ENCODE assay signal across 24 cellular contexts in the genomic region with DNA sequence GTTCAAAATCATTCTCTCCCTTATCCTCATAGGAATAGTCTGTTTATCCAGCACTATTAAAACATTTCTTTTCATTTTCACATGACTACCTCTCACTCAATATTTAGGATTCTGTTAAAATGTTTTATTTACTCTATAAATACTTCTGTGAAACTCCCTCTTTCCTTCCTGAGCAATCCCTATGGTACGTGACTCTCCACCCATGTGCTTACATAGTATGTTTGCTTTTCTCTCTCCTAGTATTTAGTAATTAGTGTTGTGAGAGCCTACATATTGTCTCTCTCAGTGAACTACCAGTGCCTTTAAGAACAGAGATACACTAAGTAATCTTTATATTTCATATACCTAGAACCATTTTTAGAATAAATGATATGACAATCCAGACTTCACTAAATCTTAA. TPM values are rescaled to one million over a fixed set of nuclear protein-coding genes. Genes with fewer than 3 reads are reported as not detected.
DNase-seq lines count a peak whose midpoint lies in the region; ATAC-seq and TF ChIP-seq lines count a peak whose summit lies in the region.
"Had no signal": no experiment of that assay in that cellular context is flagged by ENCODE, and none has a peak within 500 bp of the region (broad histone marks: within the 10 kb centered on the region; RNA-seq: fewer than 3 reads in every experiment).

No MANE protein-coding gene starts in this region.

- no peak overlapping the region for H3K4me3 Mint-ChIP-seq in activated T-helper 1 cell treated with anti-CD3 and anti-CD28 coated beads, Interleukin-12 subunit alpha, Interleukin-12 subunit beta, Interleukin-2, Interleukin-4 antibody, amounts not matched to agents 30 ng/mL and 10 ng/mL and 1 ng/mL, durations not matched to agents 14 hours and 24 hours and 36 hours
- H3K4me3 Mint-ChIP-seq: CD8-positive, alpha-beta T cell; T-helper 17 cell had no signal

- peak overlapping the region; percentile 10; the same call in 1 of the 2 replicates for H3K4me2 ChIP-seq in BLaER1

- H3K4me3 ChIP-seq in BLaER1 (no peak overlapping the region), epithelial cell of esophagus (ENCODE audit: low read length) (no peak overlapping the region)
- H3K4me3 ChIP-seq: MG63, SJCRH30 had no signal

- H3K9me3 Mint-ChIP-seq in activated T-helper 1 cell treated with anti-CD3 and anti-CD28 coated beads, Interleukin-12 subunit alpha, Interleukin-12 subunit beta, Interleukin-2, Interleukin-4 antibody, amounts not matched to agents 30 ng/mL and 10 ng/mL and 1 ng/mL, durations not matched to agents 14 hours and 24 hours and 36 hours = peaks cover 6% of the 10 kb centered on the region

- no peak overlapping the region for H3K27ac Mint-ChIP-seq in activated T-helper 1 cell treated with anti-CD3 and anti-CD28 coated beads, Interleukin-12 subunit alpha, Interleukin-12 subunit beta, Interleukin-2, Interleukin-4 antibody, amounts not matched to agents 30 ng/mL and 10 ng/mL and 1 ng/mL, durations not matched to agents 14 hours and 24 hours and 36 hours
- H3K27ac Mint-ChIP-seq: CD8-positive, alpha-beta T cell; T-helper 17 cell had no signal

- intact Hi-C loops in activated T-helper 1 cell treated with anti-CD3 and anti-CD28 coated beads, Interleukin-12 subunit alpha, Interleukin-12 subunit beta, Interleukin-2, Interleukin-4 antibody, amounts not matched to agents 30 ng/mL and 10 ng/mL and 1 ng/mL, durations not matched to agents 14 hours and 24 hours and 36 hours (cut with micrococcal nuclease) = no loop called here

- no peaks in the 10 kb centered on the region for H4K20me1 ChIP-seq in BLaER1

- peaks cover 7% of the 10 kb centered on the region for H3K4me1 ChIP-seq in BLaER1
- H3K4me1 ChIP-seq: Caco-2 had no signal

- H3K9ac ChIP-seq in BLaER1 = no peak overlapping the region

- DNase-seq in DMS53 (lab: John Stamatoyannopoulos, UW) (peak; percentile 18), NCI-H748 (lab: John Stamatoyannopoulos, UW; ENCODE audit: unreplicated experiment) (peak; percentile 60), epithelial cell of esophagus (ENCODE audit: low read depth) (peak; percentile 73), HCEC 1CT (no peak)
- DNase-seq in activated T-helper 1 cell treated with anti-CD3 and anti-CD28 coated beads, Interleukin-12 subunit alpha, Interleukin-12 subunit beta, Interleukin-2, Interleukin-4 antibody, amounts not matched to agents 30 ng/mL and 10 ng/mL and 1 ng/mL, durations not matched to agents 14 hours and 24 hours and 36 hours (ENCODE audit: low spot score) = no peak
- DNase-seq: Caco-2; CD8-positive, alpha-beta T cell; IMR-90; KG1; MG63; NCI-H1105 treated with DMSO at 0.1 percent for 48 hours; NCI-H187; NCI-H2081 treated with DMSO at 0.1 percent for 48 hours; NCI-H446; NCI-H526 treated with DMSO at 0.1 percent for 48 hours; SJCRH30; T-helper 17 cell had no signal

- H3K27me3 Mint-ChIP-seq in activated T-helper 1 cell treated with anti-CD3 and anti-CD28 coated beads, Interleukin-12 subunit alpha, Interleukin-12 subunit beta, Interleukin-2, Interleukin-4 antibody, amounts not matched to agents 30 ng/mL and 10 ng/mL and 1 ng/mL, durations not matched to agents 14 hours and 24 hours and 36 hours (ENCODE audit: insufficient read depth) = no peaks in the 10 kb centered on the region
- H3K27me3 Mint-ChIP-seq: T-helper 17 cell had no signal

- H3K36me3 ChIP-seq in BLaER1 = no peaks in the 10 kb centered on the region
- H3K36me3 ChIP-seq: MG63, SJCRH30 had no signal

- no peaks in the 10 kb centered on the region for H3K9me3 ChIP-seq in BLaER1
- H3K9me3 ChIP-seq: Caco-2, MG63, SJCRH30 had no signal

- ATAC-seq in HG03108 (IDR thresholded peaks at IDR 0.05; ENCODE audit: unreplicated experiment) = no peak
- no peak for ATAC-seq in HG03025 (IDR thresholded peaks at IDR 0.05; ENCODE audit: low FRiP score, unreplicated experiment)
- ATAC-seq: CD8-positive, alpha-beta T cell; Right ventricle myocardium inferior; SK-N-SH treated with all-trans-retinoic acid at 6 μM for 48 hours; T-helper 17 cell had no signal

- no peaks in the 10 kb centered on the region for H3K27me3 ChIP-seq in BLaER1
- H3K27me3 ChIP-seq: MG63, SJCRH30 had no signal

- H3K4me1 Mint-ChIP-seq in activated T-helper 1 cell treated with anti-CD3 and anti-CD28 coated beads, Interleukin-12 subunit alpha, Interleukin-12 subunit beta, Interleukin-2, Interleukin-4 antibody, amounts not matched to agents 30 ng/mL and 10 ng/mL and 1 ng/mL, durations not matched to agents 14 hours and 24 hours and 36 hours (ENCODE audit: low read depth) = no peaks in the 10 kb centered on the region
- H3K4me1 Mint-ChIP-seq: T-helper 17 cell had no signal

- no peak for TF ChIP-seq CTCF in epithelial cell of esophagus (IDR thresholded peaks at IDR 0.05; ENCODE audit: insufficient read depth, low read depth, low read length, missing control alignments)

- H3K36me3 Mint-ChIP-seq in activated T-helper 1 cell treated with anti-CD3 and anti-CD28 coated beads, Interleukin-12 subunit alpha, Interleukin-12 subunit beta, Interleukin-2, Interleukin-4 antibody, amounts not matched to agents 30 ng/mL and 10 ng/mL and 1 ng/mL, durations not matched to agents 14 hours and 24 hours and 36 hours (ENCODE audit: low read depth) = no peaks in the 10 kb centered on the region
- H3K36me3 Mint-ChIP-seq: CD8-positive, alpha-beta T cell had no signal

- H3K27ac ChIP-seq in BLaER1 = no peak overlapping the region
- H3K27ac ChIP-seq: C4-2B, SJCRH30 had no signal

RNA-seq across cellular contexts. Expression of gene PTPRD, which starts 45.9 kb away (rescaled TPM):
- total RNA-seq in activated T-helper 1 cell treated with anti-CD3 and anti-CD28 coated beads, Interleukin-12 subunit alpha, Interleukin-12 subunit beta, Interleukin-2, Interleukin-4 antibody, amounts not matched to agents 30 ng/mL and 10 ng/mL and 1 ng/mL, durations not matched to agents 14 hours and 24 hours and 36 hours = 0.05 TPM in 2 replicates
- total RNA-seq: A673; CD8-positive, alpha-beta T cell; T-helper 17 cell had no signal

Comparison
In these comparisons a context has a peak if more than half of its experiments do, and no peak if none do; other contexts are left out.
1. DNase-seq: peak in DMS53 (single experiment), NCI-H748 (single experiment) and epithelial cell of esophagus (single experiment); none in HCEC 1CT (single experiment) and activated T-helper 1 cell treated with anti-CD3 and anti-CD28 coated beads, Interleukin-12 subunit alpha, Interleukin-12 subunit beta, Interleukin-2, Interleukin-4 antibody, amounts not matched to agents 30 ng/mL and 10 ng/mL and 1 ng/mL, durations not matched to agents 14 hours and 24 hours and 36 hours (single experiment).